ENCODE assay signal across 25 cellular contexts in genomic region chr7:9127901-9128300, GRCh38.
"Had no signal": no experiment of that assay in that cellular context is flagged by ENCODE, and none has a peak within 500 bp of the region (broad histone marks: within the 10 kb centered on the region; RNA-seq: fewer than 3 reads in every experiment).

No MANE protein-coding gene starts in this region.

- DNase-seq: natural killer cell; occipital lobe; ovary; posterior cingulate gyrus; psoas muscle; right cardiac atrium; right lobe of liver; sigmoid colon; small intestine; stimulated activated CD4-positive, alpha-beta T cell treated with anti-CD3 and anti-CD28 coated beads, Interleukin-15, amount 100 ng/mL, for 24 hours; stimulated activated CD4-positive, alpha-beta T cell treated with anti-CD3 and anti-CD28 coated beads, Interleukin-2, amount 100 ng/mL, for 24 hours; stimulated activated CD4-positive, alpha-beta T cell treated with anti-CD3 and anti-CD28 coated beads, Interleukin-2, amount 100 ng/mL, for 48 hours; stimulated activated CD4-positive, alpha-beta T cell treated with anti-CD3 and anti-CD28 coated beads, Interleukin-4, amount 100 ng/mL, for 24 hours; stimulated activated naive B cell treated with anti-CD40 and anti-IgM and Interleukin-4, amounts not matched to agents 10 μg/mL and 1 μg/mL and 100 μg/mL, for 72 hours; stimulated activated naive CD4-positive, alpha-beta T cell treated with Interleukin-2 at 50 U/mL for 16 hours; stomach; thyroid gland; trophoblast cell; upper lobe of left lung had no signal

- H2AFZ ChIP-seq: neural progenitor cell, parathyroid adenoma had no signal

- H3K36me3 ChIP-seq: neural progenitor cell, ovary, right lobe of liver, sigmoid colon, stomach, thoracic aorta, thyroid gland, tibial nerve, upper lobe of left lung, vagina had no signal

- H3K9ac ChIP-seq: neural progenitor cell, parathyroid adenoma had no signal

- H3K79me2 ChIP-seq: parathyroid adenoma had no signal

- ATAC-seq: natural killer cell; psoas muscle; right cardiac atrium; right lobe of liver; stimulated activated effector memory CD8-positive, alpha-beta T cell treated with anti-CD3 and anti-CD28 coated beads, Interleukin-12 subunit alpha, Interleukin-12 subunit beta, amount 100 ng/mL, for 72 hours; stimulated activated naive B cell treated with anti-CD40 and anti-IgM and Interleukin-4, amounts not matched to agents 10 μg/mL and 1 μg/mL and 100 μg/mL, for 72 hours had no signal

- H3K9me3 ChIP-seq: ovary, psoas muscle, right lobe of liver, sigmoid colon, stomach, thoracic aorta, thyroid gland, tibial nerve, upper lobe of left lung, vagina had no signal

- H3K4me2 ChIP-seq: neural progenitor cell had no signal

- H3K27ac ChIP-seq: neural progenitor cell, ovary, parathyroid adenoma, psoas muscle, right lobe of liver, sigmoid colon, stomach, thoracic aorta, thyroid gland, tibial nerve, upper lobe of left lung, vagina had no signal

- H3K4me3 ChIP-seq: neural progenitor cell, ovary, psoas muscle, right lobe of liver, sigmoid colon, stomach, thoracic aorta, thyroid gland, tibial nerve, upper lobe of left lung, vagina had no signal

- H3K4me1 ChIP-seq: parathyroid adenoma, psoas muscle, right lobe of liver, sigmoid colon, stomach, thyroid gland, tibial nerve, upper lobe of left lung, vagina had no signal

- H3K27me3 ChIP-seq: neural progenitor cell, ovary, right lobe of liver, sigmoid colon, stomach, thyroid gland, tibial nerve, upper lobe of left lung, vagina had no signal
